In genomic region chr1:214174508-214175199, GRCh38 we compare ENCODE assay signal across 32 cellular contexts.
"Had no signal": no experiment of that assay in that cellular context is flagged by ENCODE, and none has a peak within 500 bp of the region (broad histone marks: within the 10 kb centered on the region; RNA-seq: fewer than 3 reads in every experiment).

No MANE protein-coding gene starts in this region.

- H3K9me3 Mint-ChIP-seq: natural killer cell treated with Interleukin-12 subunit alpha and Interleukin-12 subunit beta and Interleukin-15 and Interleukin-18, amount 100 ng/mL, for 72 hours; stimulated activated memory B cell treated with anti-CD40 and anti-IgM and Interleukin-4, amounts not matched to agents 10 μg/mL and 1 μg/mL and 100 μg/mL, for 72 hours; stimulated activated naive CD8-positive, alpha-beta T cell treated with anti-CD3 and anti-CD28 coated beads, Interleukin-15, amount 100 ng/mL, for 72 hours; type B pancreatic cell had no signal

- H3K9me3 ChIP-seq: neutrophil, psoas muscle, spleen, suprapubic skin, testis, tibial artery, transverse colon, upper lobe of right lung, uterus had no signal

- H3K4me3 Mint-ChIP-seq: naive thymus-derived CD8-positive, alpha-beta T cell; natural killer cell treated with Interleukin-12 subunit alpha and Interleukin-12 subunit beta and Interleukin-15 and Interleukin-18, amount 100 ng/mL, for 72 hours; nephron progenitor cell; neural crest cell; stimulated activated memory B cell treated with anti-CD40 and anti-IgM and Interleukin-4, amounts not matched to agents 10 μg/mL and 1 μg/mL and 100 μg/mL, for 72 hours; stimulated activated naive CD8-positive, alpha-beta T cell treated with anti-CD3 and anti-CD28 coated beads, Interleukin-15, amount 100 ng/mL, for 72 hours; type B pancreatic cell had no signal

- H3K36me3 ChIP-seq: neutrophil, spleen, suprapubic skin, tibial artery, upper lobe of right lung, uterus had no signal

- H3K36me3 Mint-ChIP-seq: naive thymus-derived CD8-positive, alpha-beta T cell; natural killer cell treated with Interleukin-12 subunit alpha and Interleukin-12 subunit beta and Interleukin-15 and Interleukin-18, amount 100 ng/mL, for 72 hours; stimulated activated memory B cell treated with anti-CD40 and anti-IgM and Interleukin-4, amounts not matched to agents 10 μg/mL and 1 μg/mL and 100 μg/mL, for 72 hours; type B pancreatic cell had no signal

- H3K4me2 ChIP-seq: smooth muscle cell had no signal

- H3K4me3 ChIP-seq: psoas muscle, skin epidermis, smooth muscle cell, spleen, suprapubic skin, testis, tibial artery, transverse colon, upper lobe of right lung, uterus had no signal

- H3K27me3 ChIP-seq: neutrophil, testis, tibial artery, transverse colon, uterus had no signal

- H3K4me1 ChIP-seq: parathyroid adenoma, psoas muscle, spleen, suprapubic skin, testis, tibial artery, transverse colon, upper lobe of right lung, uterus had no signal

- H3K27ac ChIP-seq: neutrophil, parathyroid adenoma, psoas muscle, skin epidermis, spleen, suprapubic skin, testis, tibial artery, transverse colon, upper lobe of right lung, uterus had no signal

- H3K79me2 ChIP-seq: parathyroid adenoma had no signal

- H2AFZ ChIP-seq: parathyroid adenoma had no signal

- DNase-seq: naive thymus-derived CD8-positive, alpha-beta T cell; nephron progenitor cell; nucleus accumbens; posterior cingulate gyrus; psoas muscle; right cardiac atrium; spleen; stimulated activated CD4-positive, alpha-beta T cell treated with anti-CD3 and anti-CD28 coated beads, Interleukin-12 subunit alpha, Interleukin-12 subunit beta, amount 100 ng/mL, for 4 hours; stimulated activated CD4-positive, alpha-beta T cell treated with anti-CD3 and anti-CD28 coated beads, Interleukin-1b, Interleukin-23, amount 100 ng/mL, for 48 hours; stimulated activated CD4-positive, alpha-beta T cell treated with anti-CD3 and anti-CD28 coated beads, Interleukin-4, amount 100 ng/mL, for 1 hour; stimulated activated CD4-positive, alpha-beta T cell treated with anti-CD3 and anti-CD28 coated beads, Interleukin-4, amount 100 ng/mL, for 4 hours; stimulated activated CD8-positive, alpha-beta memory T cell treated with anti-CD3 and anti-CD28 coated beads, Interleukin-4, amount 100 ng/mL, for 48 hours; stimulated activated naive CD4-positive, alpha-beta T cell; stimulated activated naive CD8-positive, alpha-beta T cell treated with anti-CD3 and anti-CD28 coated beads, Interleukin-15, amount 100 ng/mL, for 72 hours; stimulated activated naive CD8-positive, alpha-beta T cell treated with anti-CD3 and anti-CD28 coated beads, Interleukin-15, Interleukin-2, amounts not matched to agents 100 U/mL and 50 U/mL, for 24 hours; substantia nigra; testis; tibial artery; transverse colon; upper lobe of right lung; uterus had no signal

- H3K9ac ChIP-seq: parathyroid adenoma had no signal

- H3K4me1 Mint-ChIP-seq: naive thymus-derived CD8-positive, alpha-beta T cell; nephron progenitor cell; neural crest cell; stimulated activated memory B cell treated with anti-CD40 and anti-IgM and Interleukin-4, amounts not matched to agents 10 μg/mL and 1 μg/mL and 100 μg/mL, for 72 hours; stimulated activated naive CD8-positive, alpha-beta T cell treated with anti-CD3 and anti-CD28 coated beads, Interleukin-15, amount 100 ng/mL, for 72 hours had no signal

- H3K27ac Mint-ChIP-seq: naive thymus-derived CD8-positive, alpha-beta T cell; natural killer cell treated with Interleukin-12 subunit alpha and Interleukin-12 subunit beta and Interleukin-15 and Interleukin-18, amount 100 ng/mL, for 72 hours; nephron progenitor cell; progenitor cell of endocrine pancreas; stimulated activated memory B cell treated with anti-CD40 and anti-IgM and Interleukin-4, amounts not matched to agents 10 μg/mL and 1 μg/mL and 100 μg/mL, for 72 hours; type B pancreatic cell had no signal

- ATAC-seq: naive thymus-derived CD8-positive, alpha-beta T cell; natural killer cell treated with Interleukin-12 subunit alpha and Interleukin-12 subunit beta and Interleukin-15 and Interleukin-18, amount 100 ng/mL, for 72 hours; psoas muscle; right cardiac atrium; sciatic nerve; stimulated activated memory B cell treated with anti-CD40 and anti-IgM and Interleukin-4, amounts not matched to agents 10 μg/mL and 1 μg/mL and 100 μg/mL, for 72 hours; stimulated activated naive CD8-positive, alpha-beta T cell treated with anti-CD3 and anti-CD28 coated beads, Interleukin-15, amount 100 ng/mL, for 72 hours; stimulated activated naive CD8-positive, alpha-beta T cell treated with anti-CD3 and anti-CD28 coated beads, Interleukin-15, Interleukin-2, amounts not matched to agents 100 U/mL and 50 U/mL, for 24 hours; upper lobe of right lung had no signal
